Comparison of ENCODE assay signal across 8 cellular contexts in the genomic region with DNA sequence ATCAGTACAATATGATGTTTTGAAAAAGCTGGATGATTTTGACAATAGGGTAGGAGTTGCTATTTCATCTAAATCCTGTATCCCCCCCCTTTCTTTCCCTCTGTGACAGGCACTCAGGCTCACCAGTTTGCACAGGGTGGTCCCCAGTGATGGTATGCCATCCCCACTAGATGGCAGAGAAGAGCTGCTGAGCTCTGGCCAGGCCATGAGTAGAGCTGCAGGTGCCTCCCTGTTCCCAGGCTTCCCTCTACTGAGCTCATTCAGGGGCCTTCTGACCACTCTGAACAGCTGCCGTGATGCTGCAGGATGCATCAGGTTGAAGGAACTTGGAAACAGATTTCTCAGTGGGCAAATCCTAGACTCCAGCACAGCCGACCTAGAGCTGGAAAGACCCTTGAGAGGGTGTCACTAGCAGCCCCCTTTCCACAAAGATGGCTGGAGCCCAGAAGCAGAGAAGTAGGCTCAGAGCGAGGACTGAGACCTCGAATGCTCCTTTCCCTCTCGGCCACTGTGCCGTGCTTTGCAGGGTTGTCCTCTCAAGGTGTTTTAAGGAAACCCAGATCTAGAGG. TPM values are rescaled to one million over a fixed set of nuclear protein-coding genes. Genes with fewer than 3 reads are reported as not detected.
DNase-seq lines count a peak whose midpoint lies in the region; ATAC-seq and TF ChIP-seq lines count a peak whose summit lies in the region.

No MANE protein-coding gene starts in this region.

- WGBS in prostate gland: 52% methylated on average over 6 of the region's 6 CpGs

- peaks cover 12% of the 10 kb centered on the region; the same call in 1 of the 2 replicates for H3K9me3 ChIP-seq in DOHH2 (ENCODE audit: control insufficient read depth, insufficient read depth, low read length)
- H3K9me3 ChIP-seq in prostate gland: no peaks in the 10 kb centered on the region

- H3K9me2 ChIP-seq in DOHH2 (replicated peaks; ENCODE audit: control insufficient read depth, low read length): no peaks in the 10 kb centered on the region

- H3K79me2 ChIP-seq in DOHH2 (ENCODE audit: control insufficient read depth, low read length): no peaks in the 10 kb centered on the region

- TF ChIP-seq POLR2A in prostate gland (IDR thresholded peaks at IDR 0.05): no peak

- peak; percentile 90 for TF ChIP-seq CTCF in DOHH2 (IDR thresholded peaks at IDR 0.05; ENCODE audit: low read depth, low read length, poor library complexity, severe bottlenecking)
- peak; percentile 79 for TF ChIP-seq CTCF in LNCAP (IDR thresholded peaks at IDR 0.05)
- TF ChIP-seq CTCF in prostate gland (IDR thresholded peaks at IDR 0.05): peak in 3 of 4 experiments; percentile 33 to 63 (median 58)

- peak; percentile 80 for DNase-seq in RKO (ENCODE audit: low spot score)
- peak; percentile 48 for DNase-seq in activated naive CD4-positive, alpha-beta T cell treated with anti-CD3 and anti-CD28 coated beads, Interleukin-2, amount 50 U/mL, for 16 hours
- DNase-seq in Right ventricle myocardium superior: peak; percentile 49
- peak; percentile 24 for DNase-seq in prostate gland (ENCODE audit: low spot score)
- no peak for DNase-seq in T1000 (lab: John Stamatoyannopoulos, UW)

- H3K4me1 ChIP-seq in DOHH2 (ENCODE audit: control insufficient read depth, low read length) (peaks cover 4% of the 10 kb centered on the region), prostate gland (replicated peaks) (no peaks in the 10 kb centered on the region)

- no peak overlapping the region for H3K27ac ChIP-seq in DOHH2 (ENCODE audit: low read depth, low read length)
- no peak overlapping the region for H3K27ac ChIP-seq in prostate gland

- intact Hi-C loops in Right ventricle myocardium superior (cut with DNase I): loop anchor here (10.0 kb wide), 1 partner anchor 441 kb away; no protein-coding TSS in a partner anchor
- intact Hi-C loops in prostate gland (cut with DNase I): no loop called here

- H3K4me3 ChIP-seq in DOHH2 (ENCODE audit: low read length) (no peak overlapping the region), prostate gland (no peak overlapping the region)

- H3K36me3 ChIP-seq in DOHH2 (ENCODE audit: control insufficient read depth, low read length): peaks cover 13% of the 10 kb centered on the region
- H3K36me3 ChIP-seq in prostate gland: no peaks in the 10 kb centered on the region

- H3F3A ChIP-seq in DOHH2 (ENCODE audit: control insufficient read depth, insufficient read depth): 0 out of 2 replicates have a peak, but pooled peaks cover 3% of the 10 kb centered on the region

- peak; percentile 81 for ATAC-seq in GM21576 (IDR thresholded peaks at IDR 0.05; ENCODE audit: unreplicated experiment)
- ATAC-seq in Right ventricle myocardium superior (ENCODE audit: poor library complexity): peak; percentile 88

- H3K27me3 ChIP-seq in DOHH2 (ENCODE audit: control insufficient read depth, low read length) (no peaks in the 10 kb centered on the region), prostate gland (replicated peaks; ENCODE audit: insufficient read depth) (no peaks in the 10 kb centered on the region)

- 0 out of 2 replicates have a peak overlapping the region, but pooled peaks have one; percentile 14 for H3K4me2 ChIP-seq in DOHH2 (ENCODE audit: low read length)

- H4K20me1 ChIP-seq in DOHH2 (ENCODE audit: control insufficient read depth, insufficient read depth, low read depth, low read length): no peaks in the 10 kb centered on the region

RNA-seq across cellular contexts. Expression of a gene that starts 45.1 kb away (rescaled TPM):
- total RNA-seq in Right ventricle myocardium superior: not detected
- total RNA-seq in prostate gland: 10 to 100 TPM in 1 of 2 donors, 1 to 10 TPM in 1; 6.2 to 13.7 TPM

RNA-seq across cellular contexts. Expression of a gene that starts 56.4 kb away (rescaled TPM):
- total RNA-seq in Right ventricle myocardium superior (18.7 TPM), prostate gland (10 to 100 TPM; 20.6 to 34.0 TPM)

RNA-seq across cellular contexts. Expression of a gene that starts 56.6 kb away (rescaled TPM):
- 19.3 TPM for total RNA-seq in Right ventricle myocardium superior
- 10 to 100 TPM; 60.8 to 91.3 TPM for total RNA-seq in prostate gland
